9 cellular contexts compared by ENCODE assay signal in the genomic region with DNA sequence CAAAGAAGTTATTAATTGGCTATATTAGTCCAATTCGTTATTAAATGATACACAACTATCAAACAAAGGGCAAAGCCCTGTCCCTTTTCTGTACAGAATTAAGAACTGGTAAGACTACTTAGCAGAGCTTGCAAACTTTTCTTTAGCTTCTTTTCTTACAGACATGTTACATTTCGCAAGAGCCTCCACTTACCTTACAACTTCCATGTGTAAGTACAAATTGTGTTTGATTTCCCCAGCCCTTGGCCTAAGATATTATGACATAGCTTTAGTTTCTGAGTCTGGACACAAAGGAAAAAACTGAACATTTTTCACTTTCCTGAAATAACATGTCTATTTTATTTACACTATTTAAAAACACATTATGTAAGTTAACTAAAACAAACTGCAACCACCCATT. TPM values are rescaled to one million over a fixed set of nuclear protein-coding genes. Genes with fewer than 3 reads are reported as not detected.
DNase-seq lines count a peak whose midpoint lies in the region; ATAC-seq and TF ChIP-seq lines count a peak whose summit lies in the region.
"Had no signal": no experiment of that assay in that cellular context is flagged by ENCODE, and none has a peak within 500 bp of the region (broad histone marks: within the 10 kb centered on the region; RNA-seq: fewer than 3 reads in every experiment).

No MANE protein-coding gene starts in this region.

- H3K14ac ChIP-seq in H9 (ENCODE audit: insufficient read depth, low read length), result no peak overlapping the region

- H3K4me3 Mint-ChIP-seq in H9, result peak overlapping the region; percentile 85 to 92; a peak in 3 of 5 replicates

- H3K4me1 ChIP-seq in H9 (ENCODE audit: insufficient read depth, low read length) (peaks cover 8% of the 10 kb centered on the region), skeletal muscle tissue (ENCODE audit: control insufficient read depth in 3 of 3, insufficient read depth in 3 of 3, low read length in 3 of 3) (peaks cover 12 to 30% (median 14%) of the 10 kb centered on the region in 3 donors)

- H3K23ac ChIP-seq in H9 (ENCODE audit: insufficient read length, low read depth, low read length), result no peak overlapping the region

- no peak overlapping the region for H4K5ac ChIP-seq in H9 (ENCODE audit: insufficient read length, low read depth, low read length)

- no peak overlapping the region for H3K9ac ChIP-seq in H9 (ENCODE audit: extremely low read depth, insufficient read length, low read length)
- H3K9ac ChIP-seq in skeletal muscle tissue (ENCODE audit: low read depth in 1 of 3, low read length in 3 of 3), result peak overlapping the region; percentile 96 to 99 (median 97)

- H2BK5ac ChIP-seq in H9 (ENCODE audit: insufficient read length, low read length), result no peak overlapping the region

- no peak overlapping the region for H2BK15ac ChIP-seq in H9 (ENCODE audit: low read depth, low read length)

- H3K4ac ChIP-seq in H9 (ENCODE audit: low read depth, low read length), result no peak overlapping the region

- H3K9me3 ChIP-seq in H9 (ENCODE audit: control insufficient read depth, low read depth, low read length) (no peaks in the 10 kb centered on the region), skeletal muscle tissue (ENCODE audit: control insufficient read depth in 3 of 3, low read length in 3 of 3) (no peaks in the 10 kb centered on the region)

- no peaks in the 10 kb centered on the region for H3K79me1 ChIP-seq in H9 (ENCODE audit: insufficient read depth, low read depth, low read length, poor library complexity, severe bottlenecking)

- no peak overlapping the region for H2BK12ac ChIP-seq in H9 (ENCODE audit: insufficient read length, low read depth, low read length)

- H3K4me1 Mint-ChIP-seq in H9, result peaks cover 29 to 30% of the 10 kb centered on the region in 2 experiments

- H3K18ac ChIP-seq in H9 (ENCODE audit: insufficient read length, low read depth, low read length), result no peak overlapping the region

- H3K27me3 Mint-ChIP-seq in H9 (ENCODE audit: low read depth), result no peaks in the 10 kb centered on the region

- H3K36me3 Mint-ChIP-seq in H9 (ENCODE audit: insufficient read depth in 1 of 3, low read depth in 3 of 3), result no peaks in the 10 kb centered on the region; a peak in 1 of 7 replicates

- H3K27me3 ChIP-seq in H9 (ENCODE audit: insufficient read depth, low read length), result no peaks in the 10 kb centered on the region
- no peaks in the 10 kb centered on the region for H3K27me3 ChIP-seq in skeletal muscle tissue (ENCODE audit: control insufficient read depth in 3 of 3, insufficient read depth in 3 of 3, low read length in 3 of 3)

- no peak for ATAC-seq in HG02798 (IDR thresholded peaks at IDR 0.05; ENCODE audit: poor library complexity, unreplicated experiment)

- peaks cover 3% of the 10 kb centered on the region; the same call in 1 of the 2 replicates for H3K79me2 ChIP-seq in H9 (ENCODE audit: insufficient read depth, low read length)

- H3K56ac ChIP-seq in H9 (ENCODE audit: insufficient read length, low read depth, low read length), result no peak overlapping the region

- TF ChIP-seq CTCF in H9 (conservative IDR thresholded peaks at IDR 0.05), result no peak
- no peak for TF ChIP-seq CTCF in WI38 (IDR thresholded peaks at IDR 0.05; ENCODE audit: low read depth, low read length)
- TF ChIP-seq CTCF in fibroblast of villous mesenchyme (IDR thresholded peaks at IDR 0.05; ENCODE audit: insufficient read depth, low read depth, low read length), result no peak

- peak overlapping the region; percentile 71 for H3K4me2 ChIP-seq in H9 (ENCODE audit: insufficient read depth, insufficient read length, low read length)

- no peak overlapping the region for H2AK5ac ChIP-seq in H9 (ENCODE audit: insufficient read length, low read length)

- H3K27ac Mint-ChIP-seq in H9, result no peak overlapping the region

- H3K9me3 Mint-ChIP-seq in H9, result no peaks in the 10 kb centered on the region; a peak in 1 of 5 replicates

- H2BK120ac ChIP-seq in H9 (ENCODE audit: low read depth, low read length, poor library complexity, severe bottlenecking), result no peak overlapping the region

- no peak overlapping the region for H4K91ac ChIP-seq in H9 (ENCODE audit: insufficient read length, low read depth, low read length)

- H3K23me2 ChIP-seq in H9 (ENCODE audit: insufficient read length, low read depth, low read length, poor library complexity, severe bottlenecking), result peaks cover 10% of the 10 kb centered on the region

- H4K8ac ChIP-seq in H9 (replicated peaks; ENCODE audit: insufficient read length, low read depth, low read length), result no peak overlapping the region

- H3K36me3 ChIP-seq in skeletal muscle tissue (ENCODE audit: control insufficient read depth in 3 of 3, insufficient read depth in 3 of 3, low read length in 3 of 3), result no peaks in the 10 kb centered on the region

- H2BK20ac ChIP-seq in H9 (ENCODE audit: low read depth, low read length, poor library complexity, severe bottlenecking), result no peak overlapping the region

- H2AFZ ChIP-seq in H9 (ENCODE audit: low read length), result no peak overlapping the region

- H3K27ac ChIP-seq in H9 (ENCODE audit: insufficient read length, low read depth, low read length), result no peak overlapping the region
- H3K27ac ChIP-seq in skeletal muscle tissue (ENCODE audit: low read depth, low read length), result peak overlapping the region; percentile 97

- no CpG with 5 or more reads among the region's 2 CpGs for WGBS in H9 (ENCODE audit: extremely low coverage, insufficient read length, low lambda C conversion rate)

- no peaks in the 10 kb centered on the region for H4K20me1 ChIP-seq in H9 (ENCODE audit: control insufficient read depth, insufficient read depth, insufficient read length)

- H3K4me3 ChIP-seq in WI38 (ENCODE audit: low read depth, low read length) (peak overlapping the region; percentile 93), fibroblast of villous mesenchyme (ENCODE audit: low read depth, low read length) (peak overlapping the region; percentile 82), skeletal muscle tissue (ENCODE audit: low read length in 3 of 3) (peak overlapping the region; percentile 92 to 96 (median 96))

- DNase-seq in H9 (no peak), fibroblast of villous mesenchyme (ENCODE audit: low read depth) (peak; percentile 68), NCI-H2227 (lab: John Stamatoyannopoulos, UW; ENCODE audit: unreplicated experiment) (no peak), NCI-H526 (lab: John Stamatoyannopoulos, UW) (no peak)
- DNase-seq in stimulated activated CD4-positive, alpha-beta T cell treated with anti-CD3 and anti-CD28 coated beads, Interleukin-4, amount 100 ng/mL, for 4 hours, result no peak
- DNase-seq: stimulated activated CD4-positive, alpha-beta T cell treated with anti-CD3 and anti-CD28 coated beads, Interleukin-4, amount 100 ng/mL, for 24 hours had no signal

- no peak overlapping the region for H3T11ph ChIP-seq in H9 (ENCODE audit: low read length)

RNA-seq across cellular contexts. Expression of gene ATF7, which starts 1.7 kb away (rescaled TPM):
- total RNA-seq in H9 (2021) (17.7 and 18.4 TPM in 2 replicates), fibroblast of villous mesenchyme (9.3 and 14.7 TPM in 2 replicates), skeletal muscle tissue (26.6 TPM)

RNA-seq across cellular contexts. Expression of gene ATP5MC2, which starts 51.4 kb away (rescaled TPM):
- total RNA-seq in H9 (2021) (379 and 389 TPM in 2 replicates), fibroblast of villous mesenchyme (70.8 and 72.2 TPM in 2 replicates), skeletal muscle tissue (253 TPM)
